8 cellular contexts compared by ENCODE assay signal in genomic region chr16:71807905-71808592, GRCh38.
DNase-seq lines count a peak whose midpoint lies in the region; ATAC-seq and TF ChIP-seq lines count a peak whose summit lies in the region.

No MANE protein-coding gene starts in this region.

- H3K79me2 ChIP-seq in OCI-LY1 (ENCODE audit: insufficient read depth, low read length) = peaks cover 41% of the 10 kb centered on the region

- peak overlapping the region; percentile 77 for H3K4me3 ChIP-seq in OCI-LY1 (ENCODE audit: low read depth, low read length, poor library complexity, severe bottlenecking)
- H3K4me3 ChIP-seq in astrocyte of the cerebellum (ENCODE audit: low read depth, low read length) = peak overlapping the region; percentile 100
- H3K4me3 ChIP-seq in iPS-20b (ENCODE audit: low read length) = peak overlapping the region; percentile 99

- H3F3A ChIP-seq in OCI-LY1 (ENCODE audit: insufficient read depth, low read length) = no peaks in the 10 kb centered on the region

- H3K27me3 ChIP-seq in OCI-LY1 (ENCODE audit: insufficient read depth, low read length) (no peaks in the 10 kb centered on the region), iPS-20b (ENCODE audit: insufficient read depth, low read length) (no peaks in the 10 kb centered on the region)

- ATAC-seq in HG02678 (IDR thresholded peaks at IDR 0.05; ENCODE audit: unreplicated experiment) = peak; percentile 35

- TF ChIP-seq CTCF in OCI-LY1 (IDR thresholded peaks at IDR 0.05; ENCODE audit: low read length) (no peak), astrocyte of the cerebellum (IDR thresholded peaks at IDR 0.05; ENCODE audit: low read depth, low read length, missing control alignments) (no peak)

- H3K9me3 ChIP-seq in OCI-LY1 (ENCODE audit: low read length) (no peaks in the 10 kb centered on the region), iPS-20b (ENCODE audit: insufficient read depth, low read depth, low read length) (no peaks in the 10 kb centered on the region)

- H3K4me1 ChIP-seq in OCI-LY1 (ENCODE audit: insufficient read depth, low read length, severe bottlenecking) (peaks cover 28% of the 10 kb centered on the region), iPS-20b (ENCODE audit: insufficient read depth, low read length) (no peaks in the 10 kb centered on the region; the same call in 1 of the 2 replicates)

- H3K27ac ChIP-seq in OCI-LY1 (ENCODE audit: low read depth, low read length, poor library complexity, severe bottlenecking) (peak overlapping the region; percentile 86), iPS-20b (ENCODE audit: low read length) (peak overlapping the region; percentile 100)

- no peak overlapping the region for H2AFZ ChIP-seq in OCI-LY1 (ENCODE audit: low read length)

- no peaks in the 10 kb centered on the region for H3K9me2 ChIP-seq in OCI-LY1 (ENCODE audit: low read depth, low read length)

- DNase-seq in NCI-H1092 treated with DMSO at 0.1 percent for 48 hours (lab: John Stamatoyannopoulos, UW) (peak; percentile 22), NCI-H1092 (lab: John Stamatoyannopoulos, UW) (no peak), astrocyte of the cerebellum (ENCODE audit: low read depth) (no peak), GOT3 (lab: John Stamatoyannopoulos, UW) (no peak)
- DNase-seq in stimulated activated CD4-positive, alpha-beta T cell treated with anti-CD3 and anti-CD28 coated beads, Interleukin-12 subunit alpha, Interleukin-12 subunit beta, amount 100 ng/mL, for 48 hours (ENCODE audit: low read depth in 2 of 3, low spot score in 1 of 3) = peak in 2 of 3 donors; percentile 30 to 34

- peaks cover 5% of the 10 kb centered on the region; the same call in 1 of the 2 replicates for H3K36me3 ChIP-seq in OCI-LY1 (ENCODE audit: insufficient read depth, low read length)
- H3K36me3 ChIP-seq in iPS-20b (ENCODE audit: insufficient read depth, low read depth, low read length) = no peaks in the 10 kb centered on the region

- peak overlapping the region; percentile 85 for H3K9ac ChIP-seq in OCI-LY1 (ENCODE audit: low read length)
- peak overlapping the region; percentile 100 for H3K9ac ChIP-seq in iPS-20b (ENCODE audit: low read depth, low read length)

- H4K20me1 ChIP-seq in OCI-LY1 (ENCODE audit: insufficient read depth, low read length) = no peaks in the 10 kb centered on the region

- peak overlapping the region; percentile 90 for H3K4me2 ChIP-seq in OCI-LY1 (ENCODE audit: low read length)

- in situ Hi-C loops in astrocyte of the cerebellum (cut with HindIII; ENCODE audit: low sequenced_read_pairs) = no loop called here

Comparison
In these comparisons a context has a peak if more than half of its experiments do, and no peak if none do; other contexts are left out.
1. DNase-seq: peak in NCI-H1092 treated with DMSO at 0.1 percent for 48 hours (single experiment) and stimulated activated CD4-positive, alpha-beta T cell treated with anti-CD3 and anti-CD28 coated beads, Interleukin-12 subunit alpha, Interleukin-12 subunit beta, amount 100 ng/mL, for 48 hours (2 of 3); none in NCI-H1092 (single experiment), astrocyte of the cerebellum (single experiment) and GOT3 (single experiment).
2. Peak in every context shown above with its lines, with median percentiles within 50 percentile points of each other: H3K4me3 ChIP-seq.